ENCODE assay signal across 13 cellular contexts in genomic region chr12:15220451-15220850, GRCh38. TPM values are rescaled to one million over a fixed set of nuclear protein-coding genes. Genes with fewer than 3 reads are reported as not detected.
DNase-seq lines count a peak whose midpoint lies in the region; TF ChIP-seq lines count a peak whose summit lies in the region.
"Had no signal": no experiment of that assay in that cellular context is flagged by ENCODE, and none has a peak within 500 bp of the region (broad histone marks: within the 10 kb centered on the region; RNA-seq: fewer than 3 reads in every experiment).

No MANE protein-coding gene starts in this region.

- peak overlapping the region; percentile 72 for H3K4me3 ChIP-seq in left ventricle myocardium inferior
- peak overlapping the region; percentile 62 for H3K4me3 ChIP-seq in ovary
- H3K4me3 ChIP-seq in vagina, result peak overlapping the region; percentile 60 to 61

- TF ChIP-seq CTCF in left ventricle myocardium inferior (IDR thresholded peaks at IDR 0.05; ENCODE audit: borderline replicate concordance) (no peak), ovary (IDR thresholded peaks at IDR 0.05) (no peak), vagina (IDR thresholded peaks at IDR 0.05) (no peak)

- H3K4me1 Mint-ChIP-seq in activated naive CD8-positive, alpha-beta T cell (ENCODE audit: low read depth), result peaks cover 8% of the 10 kb centered on the region
- peaks cover 10% of the 10 kb centered on the region for H3K4me1 Mint-ChIP-seq in activated naive CD8-positive, alpha-beta T cell treated with anti-CD3 and anti-CD28 coated beads for 36 hours

- H3K9me3 Mint-ChIP-seq in activated naive CD8-positive, alpha-beta T cell (ENCODE audit: low read depth), result no peaks in the 10 kb centered on the region
- no peaks in the 10 kb centered on the region for H3K9me3 Mint-ChIP-seq in activated naive CD8-positive, alpha-beta T cell treated with anti-CD3 and anti-CD28 coated beads for 36 hours

- peaks cover 23% of the 10 kb centered on the region for H3K27me3 Mint-ChIP-seq in activated naive CD8-positive, alpha-beta T cell
- H3K27me3 Mint-ChIP-seq in activated naive CD8-positive, alpha-beta T cell treated with anti-CD3 and anti-CD28 coated beads for 36 hours, result peaks cover 24% of the 10 kb centered on the region

- no peaks in the 10 kb centered on the region for H3K36me3 ChIP-seq in left ventricle myocardium inferior
- no peaks in the 10 kb centered on the region for H3K36me3 ChIP-seq in ovary
- no peaks in the 10 kb centered on the region for H3K36me3 ChIP-seq in vagina

- intact Hi-C loops in left ventricle myocardium inferior (cut with micrococcal nuclease) (loop anchor here (2.0 to 5.0 kb wide), 2 partner anchors 68 to 218 kb away; no protein-coding TSS in a partner anchor), ovary (cut with DNase I) (loop anchor here (2.0 to 10.0 kb wide), 5 partner anchors 68 to 376 kb away; no protein-coding TSS in a partner anchor), vagina (cut with DNase I) (loop anchor here (5.0 kb wide), 3 partner anchors 68 to 637 kb away; no protein-coding TSS in a partner anchor)

- TF ChIP-seq POLR2A in ovary (IDR thresholded peaks at IDR 0.05) (no peak), vagina (IDR thresholded peaks at IDR 0.05) (no peak)

- 28 to 76% (median 51%) methylated on average over 4 of the region's 4 CpGs for whole genome bisulfite sequencing in ovary, 3 donors

- H3K27ac Mint-ChIP-seq in activated naive CD8-positive, alpha-beta T cell, result no peak overlapping the region
- no peak overlapping the region for H3K27ac Mint-ChIP-seq in activated naive CD8-positive, alpha-beta T cell treated with anti-CD3 and anti-CD28 coated beads for 36 hours
- H3K27ac Mint-ChIP-seq: activated CD4-positive, alpha-beta T cell treated with anti-CD3 and anti-CD28 coated beads for 36 hours had no signal

- DNase-seq in activated naive CD8-positive, alpha-beta T cell treated with anti-CD3 and anti-CD28 coated beads for 36 hours, result no peak
- DNase-seq in left ventricle myocardium inferior (no peak), ovary (peak in 1 of 5 donors; percentile 52), vagina (ENCODE audit: extremely low spot score in 2 of 2) (no peak), NCI-H82 treated with DMSO at 0.1 percent for 48 hours (lab: John Stamatoyannopoulos, UW; ENCODE audit: unreplicated experiment) (no peak), SIG-M5 treated with dmso at 0.1 percent for 504 hours (lab: John Stamatoyannopoulos, UW; ENCODE audit: unreplicated experiment) (no peak)
- no peak for DNase-seq in activated CD4-positive, alpha-beta T cell treated with anti-CD3 and anti-CD28 coated beads for 48 hours
- DNase-seq: activated CD4-positive, alpha-beta T cell treated with anti-CD3 and anti-CD28 coated beads for 36 hours; activated gamma-delta T cell treated with Interleukin-2 at 50 U/mL for 16 hours; GF-D8; Karpas-422; SHP77 had no signal

- H3K4me3 Mint-ChIP-seq in activated naive CD8-positive, alpha-beta T cell, result peak overlapping the region; percentile 48
- H3K4me3 Mint-ChIP-seq in activated naive CD8-positive, alpha-beta T cell treated with anti-CD3 and anti-CD28 coated beads for 36 hours, result no peak overlapping the region

- H3K9me3 ChIP-seq in left ventricle myocardium inferior (replicated peaks), result no peaks in the 10 kb centered on the region
- H3K9me3 ChIP-seq in ovary, result no peaks in the 10 kb centered on the region
- no peaks in the 10 kb centered on the region for H3K9me3 ChIP-seq in vagina

- TF ChIP-seq EP300 in ovary (IDR thresholded peaks at IDR 0.05), result no peak

- H3K4me1 ChIP-seq in left ventricle myocardium inferior (peaks cover 25% of the 10 kb centered on the region), ovary (ENCODE audit: insufficient read depth) (no peaks in the 10 kb centered on the region), vagina (peaks cover 22% of the 10 kb centered on the region)

- H3K27me3 ChIP-seq in left ventricle myocardium inferior (ENCODE audit: low read depth) (peaks cover 53% of the 10 kb centered on the region), ovary (no peaks in the 10 kb centered on the region), vagina (no peaks in the 10 kb centered on the region)

- peak overlapping the region; percentile 86 for H3K27ac ChIP-seq in left ventricle myocardium inferior (replicated peaks)
- peak overlapping the region; percentile 45 to 53 for H3K27ac ChIP-seq in ovary
- peak overlapping the region; percentile 83 for H3K27ac ChIP-seq in vagina

- H3K36me3 Mint-ChIP-seq in activated naive CD8-positive, alpha-beta T cell, result no peaks in the 10 kb centered on the region
- no peaks in the 10 kb centered on the region for H3K36me3 Mint-ChIP-seq in activated naive CD8-positive, alpha-beta T cell treated with anti-CD3 and anti-CD28 coated beads for 36 hours

RNA-seq across cellular contexts. Expression of gene RERG, which starts 0.8 kb away (rescaled TPM):
- total RNA-seq in activated naive CD8-positive, alpha-beta T cell treated with anti-CD3 and anti-CD28 coated beads for 36 hours, result not detected
- 4.5 TPM for total RNA-seq in left ventricle myocardium inferior
- 10 to 100 TPM; 12.9 to 87.2 (median 36.7) TPM for total RNA-seq in ovary
- polyA plus RNA-seq in ovary, result 10 to 100 TPM; 14.2 to 96.8 TPM
- 31.9 TPM for total RNA-seq in vagina
- total RNA-seq: activated CD4-positive, alpha-beta T cell treated with anti-CD3 and anti-CD28 coated beads for 36 hours had no signal
